Comparison of ENCODE assay signal across 1 cellular context in genomic region chr3:78668302-78668701, GRCh38.
TF ChIP-seq lines count a peak whose summit lies in the region.

No MANE protein-coding gene starts in this region.

TF ChIP-seq in HepG2, 621 proteins besides CTCF, POLR2A, EP300 and RAD21 (continued from another document and continues in another):
- TF ChIP-seq LRRFIP1 (CRISPR knock-in tag; conservative IDR thresholded peaks at IDR 0.05) = no peak
- peak; percentile 42 for TF ChIP-seq SKI (IDR thresholded peaks at IDR 0.05; ENCODE audit: partially characterized antibody)
- TF ChIP-seq, protein P1, sequence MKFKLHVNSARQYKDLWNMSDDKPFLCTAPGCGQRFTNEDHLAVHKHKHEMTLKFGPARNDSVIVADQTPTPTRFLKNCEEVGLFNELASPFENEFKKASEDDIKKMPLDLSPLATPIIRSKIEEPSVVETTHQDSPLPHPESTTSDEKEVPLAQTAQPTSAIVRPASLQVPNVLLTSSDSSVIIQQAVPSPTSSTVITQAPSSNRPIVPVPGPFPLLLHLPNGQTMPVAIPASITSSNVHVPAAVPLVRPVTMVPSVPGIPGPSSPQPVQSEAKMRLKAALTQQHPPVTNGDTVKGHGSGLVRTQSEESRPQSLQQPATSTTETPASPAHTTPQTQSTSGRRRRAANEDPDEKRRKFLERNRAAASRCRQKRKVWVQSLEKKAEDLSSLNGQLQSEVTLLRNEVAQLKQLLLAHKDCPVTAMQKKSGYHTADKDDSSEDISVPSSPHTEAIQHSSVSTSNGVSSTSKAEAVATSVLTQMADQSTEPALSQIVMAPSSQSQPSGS (CRISPR knock-in tag; IDR thresholded peaks at IDR 0.05) = peak; percentile 51; the same call in 1 of the 2 replicates
- TF ChIP-seq RBM22 (optimal IDR thresholded peaks at IDR 0.05; ENCODE audit: low read length) = no peak
- peak; percentile 36; the same call in 1 of the 2 replicates for TF ChIP-seq MIXL1 (CRISPR knock-in tag; IDR thresholded peaks at IDR 0.05)
- TF ChIP-seq NFKB2 (CRISPR knock-in tag; IDR thresholded peaks at IDR 0.05; ENCODE audit: borderline replicate concordance) = no peak
- TF ChIP-seq BORCS8-MEF2B (CRISPR knock-in tag; IDR thresholded peaks at IDR 0.05) = no peak
- TF ChIP-seq IRF2 (CRISPR knock-in tag; IDR thresholded peaks at IDR 0.05) = no peak
- TF ChIP-seq TCF7 (IDR thresholded peaks at IDR 0.05; ENCODE audit: low read depth) = peak; percentile 44; the same call in 1 of the 2 replicates
- TF ChIP-seq SAP130 (CRISPR knock-in tag; IDR thresholded peaks at IDR 0.05; ENCODE audit: low read depth) = peak; percentile 19; the same call in 1 of the 2 replicates
- TF ChIP-seq ZNF704 (CRISPR knock-in tag; IDR thresholded peaks at IDR 0.05; ENCODE audit: borderline replicate concordance) = no peak
- TF ChIP-seq, protein P2, sequence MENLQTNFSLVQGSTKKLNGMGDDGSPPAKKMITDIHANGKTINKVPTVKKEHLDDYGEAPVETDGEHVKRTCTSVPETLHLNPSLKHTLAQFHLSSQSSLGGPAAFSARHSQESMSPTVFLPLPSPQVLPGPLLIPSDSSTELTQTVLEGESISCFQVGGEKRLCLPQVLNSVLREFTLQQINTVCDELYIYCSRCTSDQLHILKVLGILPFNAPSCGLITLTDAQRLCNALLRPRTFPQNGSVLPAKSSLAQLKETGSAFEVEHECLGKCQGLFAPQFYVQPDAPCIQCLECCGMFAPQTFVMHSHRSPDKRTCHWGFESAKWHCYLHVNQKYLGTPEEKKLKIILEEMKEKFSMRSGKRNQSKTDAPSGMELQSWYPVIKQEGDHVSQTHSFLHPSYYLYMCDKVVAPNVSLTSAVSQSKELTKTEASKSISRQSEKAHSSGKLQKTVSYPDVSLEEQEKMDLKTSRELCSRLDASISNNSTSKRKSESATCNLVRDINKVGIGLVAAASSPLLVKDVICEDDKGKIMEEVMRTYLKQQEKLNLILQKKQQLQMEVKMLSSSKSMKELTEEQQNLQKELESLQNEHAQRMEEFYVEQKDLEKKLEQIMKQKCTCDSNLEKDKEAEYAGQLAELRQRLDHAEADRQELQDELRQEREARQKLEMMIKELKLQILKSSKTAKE (CRISPR knock-in tag; IDR thresholded peaks at IDR 0.05; ENCODE audit: borderline replicate concordance) = peak; percentile 63; the same call in 1 of the 2 replicates
- TF ChIP-seq HES4 (CRISPR knock-in tag; IDR thresholded peaks at IDR 0.05; ENCODE audit: borderline replicate concordance) = no peak
- no peak for TF ChIP-seq NFIB (CRISPR knock-in tag; IDR thresholded peaks at IDR 0.05; ENCODE audit: borderline replicate concordance)
- TF ChIP-seq ZBTB42 (CRISPR knock-in tag; IDR thresholded peaks at IDR 0.05) = no peak
- TF ChIP-seq PITX1 (CRISPR knock-in tag; IDR thresholded peaks at IDR 0.05) = no peak
- TF ChIP-seq, protein P3, sequence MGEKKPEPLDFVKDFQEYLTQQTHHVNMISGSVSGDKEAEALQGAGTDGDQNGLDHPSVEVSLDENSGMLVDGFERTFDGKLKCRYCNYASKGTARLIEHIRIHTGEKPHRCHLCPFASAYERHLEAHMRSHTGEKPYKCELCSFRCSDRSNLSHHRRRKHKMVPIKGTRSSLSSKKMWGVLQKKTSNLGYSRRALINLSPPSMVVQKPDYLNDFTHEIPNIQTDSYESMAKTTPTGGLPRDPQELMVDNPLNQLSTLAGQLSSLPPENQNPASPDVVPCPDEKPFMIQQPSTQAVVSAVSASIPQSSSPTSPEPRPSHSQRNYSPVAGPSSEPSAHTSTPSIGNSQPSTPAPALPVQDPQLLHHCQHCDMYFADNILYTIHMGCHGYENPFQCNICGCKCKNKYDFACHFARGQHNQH (CRISPR knock-in tag; IDR thresholded peaks at IDR 0.05) = no peak
- TF ChIP-seq ZNF564 (CRISPR knock-in tag; IDR thresholded peaks at IDR 0.05) = no peak
- TF ChIP-seq, protein P4, sequence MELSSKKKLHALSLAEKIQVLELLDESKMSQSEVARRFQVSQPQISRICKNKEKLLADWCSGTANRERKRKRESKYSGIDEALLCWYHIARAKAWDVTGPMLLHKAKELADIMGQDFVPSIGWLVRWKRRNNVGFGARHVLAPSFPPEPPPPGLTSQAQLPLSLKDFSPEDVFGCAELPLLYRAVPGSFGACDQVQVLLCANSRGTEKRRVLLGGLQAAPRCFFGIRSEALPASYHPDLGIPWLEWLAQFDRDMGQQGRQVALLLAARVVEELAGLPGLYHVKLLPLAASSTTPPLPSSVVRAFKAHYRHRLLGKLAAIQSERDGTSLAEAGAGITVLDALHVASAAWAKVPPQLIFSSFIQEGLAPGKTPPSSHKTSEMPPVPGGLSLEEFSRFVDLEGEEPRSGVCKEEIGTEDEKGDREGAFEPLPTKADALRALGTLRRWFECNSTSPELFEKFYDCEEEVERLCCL (CRISPR knock-in tag; IDR thresholded peaks at IDR 0.05; ENCODE audit: borderline replicate concordance) = no peak
- TF ChIP-seq ZMYM3 (CRISPR knock-in tag; IDR thresholded peaks at IDR 0.05) = no peak
- no peak for TF ChIP-seq ZNF883 (CRISPR knock-in tag; IDR thresholded peaks at IDR 0.05; ENCODE audit: not compliant biosample characterization)
- no peak for TF ChIP-seq ZNF552 (CRISPR knock-in tag; IDR thresholded peaks at IDR 0.05; ENCODE audit: borderline replicate concordance)
- TF ChIP-seq FOXP1 (IDR thresholded peaks at IDR 0.05) = 0 out of 2 replicates have a peak, but pooled peaks have one; percentile 30
- peak; percentile 91 for TF ChIP-seq FOXP1 (CRISPR knock-in tag; IDR thresholded peaks at IDR 0.05)
- TF ChIP-seq ZNF441 (CRISPR knock-in tag; IDR thresholded peaks at IDR 0.05; ENCODE audit: borderline replicate concordance) = no peak
- TF ChIP-seq, protein P5, sequence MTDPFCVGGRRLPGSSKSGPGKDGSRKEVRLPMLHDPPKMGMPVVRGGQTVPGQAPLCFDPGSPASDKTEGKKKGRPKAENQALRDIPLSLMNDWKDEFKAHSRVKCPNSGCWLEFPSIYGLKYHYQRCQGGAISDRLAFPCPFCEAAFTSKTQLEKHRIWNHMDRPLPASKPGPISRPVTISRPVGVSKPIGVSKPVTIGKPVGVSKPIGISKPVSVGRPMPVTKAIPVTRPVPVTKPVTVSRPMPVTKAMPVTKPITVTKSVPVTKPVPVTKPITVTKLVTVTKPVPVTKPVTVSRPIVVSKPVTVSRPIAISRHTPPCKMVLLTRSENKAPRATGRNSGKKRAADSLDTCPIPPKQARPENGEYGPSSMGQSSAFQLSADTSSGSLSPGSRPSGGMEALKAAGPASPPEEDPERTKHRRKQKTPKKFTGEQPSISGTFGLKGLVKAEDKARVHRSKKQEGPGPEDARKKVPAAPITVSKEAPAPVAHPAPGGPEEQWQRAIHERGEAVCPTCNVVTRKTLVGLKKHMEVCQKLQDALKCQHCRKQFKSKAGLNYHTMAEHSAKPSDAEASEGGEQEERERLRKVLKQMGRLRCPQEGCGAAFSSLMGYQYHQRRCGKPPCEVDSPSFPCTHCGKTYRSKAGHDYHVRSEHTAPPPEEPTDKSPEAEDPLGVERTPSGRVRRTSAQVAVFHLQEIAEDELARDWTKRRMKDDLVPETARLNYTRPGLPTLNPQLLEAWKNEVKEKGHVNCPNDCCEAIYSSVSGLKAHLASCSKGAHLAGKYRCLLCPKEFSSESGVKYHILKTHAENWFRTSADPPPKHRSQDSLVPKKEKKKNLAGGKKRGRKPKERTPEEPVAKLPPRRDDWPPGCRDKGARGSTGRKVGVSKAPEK (CRISPR knock-in tag; IDR thresholded peaks at IDR 0.05; ENCODE audit: borderline replicate concordance) = no peak
- TF ChIP-seq SMAD1 (CRISPR knock-in tag; IDR thresholded peaks at IDR 0.05; ENCODE audit: borderline replicate concordance, low read depth) = no peak
- no peak for TF ChIP-seq ZNF691 (CRISPR knock-in tag; IDR thresholded peaks at IDR 0.05; ENCODE audit: borderline replicate concordance, low read depth)
- peak; percentile 44; the same call in 1 of the 2 replicates for TF ChIP-seq REPIN1 (CRISPR knock-in tag; IDR thresholded peaks at IDR 0.05; ENCODE audit: borderline replicate concordance, low read depth)
- TF ChIP-seq ZFP90 (CRISPR knock-in tag; IDR thresholded peaks at IDR 0.05; ENCODE audit: borderline replicate concordance) = no peak
- peak; percentile 53; the same call in 1 of the 2 replicates for TF ChIP-seq THAP11 (CRISPR knock-in tag; IDR thresholded peaks at IDR 0.05)
- no peak for TF ChIP-seq PRPF4 (IDR thresholded peaks at IDR 0.05; ENCODE audit: low read depth, low read length, poor library complexity, severe bottlenecking)
- TF ChIP-seq GATAD2A (CRISPR knock-in tag; IDR thresholded peaks at IDR 0.05) = peak; percentile 93
- no peak for TF ChIP-seq AKAP8 (CRISPR knock-in tag; IDR thresholded peaks at IDR 0.05)
- 0 out of 2 replicates have a peak, but pooled peaks have one; percentile 29 for TF ChIP-seq KDM1A (CRISPR knock-in tag; IDR thresholded peaks at IDR 0.05)
- TF ChIP-seq ZNF878 (CRISPR knock-in tag; IDR thresholded peaks at IDR 0.05) = no peak
- TF ChIP-seq, protein P6, sequence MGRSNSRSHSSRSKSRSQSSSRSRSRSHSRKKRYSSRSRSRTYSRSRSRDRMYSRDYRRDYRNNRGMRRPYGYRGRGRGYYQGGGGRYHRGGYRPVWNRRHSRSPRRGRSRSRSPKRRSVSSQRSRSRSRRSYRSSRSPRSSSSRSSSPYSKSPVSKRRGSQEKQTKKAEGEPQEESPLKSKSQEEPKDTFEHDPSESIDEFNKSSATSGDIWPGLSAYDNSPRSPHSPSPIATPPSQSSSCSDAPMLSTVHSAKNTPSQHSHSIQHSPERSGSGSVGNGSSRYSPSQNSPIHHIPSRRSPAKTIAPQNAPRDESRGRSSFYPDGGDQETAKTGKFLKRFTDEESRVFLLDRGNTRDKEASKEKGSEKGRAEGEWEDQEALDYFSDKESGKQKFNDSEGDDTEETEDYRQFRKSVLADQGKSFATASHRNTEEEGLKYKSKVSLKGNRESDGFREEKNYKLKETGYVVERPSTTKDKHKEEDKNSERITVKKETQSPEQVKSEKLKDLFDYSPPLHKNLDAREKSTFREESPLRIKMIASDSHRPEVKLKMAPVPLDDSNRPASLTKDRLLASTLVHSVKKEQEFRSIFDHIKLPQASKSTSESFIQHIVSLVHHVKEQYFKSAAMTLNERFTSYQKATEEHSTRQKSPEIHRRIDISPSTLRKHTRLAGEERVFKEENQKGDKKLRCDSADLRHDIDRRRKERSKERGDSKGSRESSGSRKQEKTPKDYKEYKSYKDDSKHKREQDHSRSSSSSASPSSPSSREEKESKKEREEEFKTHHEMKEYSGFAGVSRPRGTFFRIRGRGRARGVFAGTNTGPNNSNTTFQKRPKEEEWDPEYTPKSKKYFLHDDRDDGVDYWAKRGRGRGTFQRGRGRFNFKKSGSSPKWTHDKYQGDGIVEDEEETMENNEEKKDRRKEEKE (IDR thresholded peaks at IDR 0.05) = no peak
- TF ChIP-seq, protein P7, sequence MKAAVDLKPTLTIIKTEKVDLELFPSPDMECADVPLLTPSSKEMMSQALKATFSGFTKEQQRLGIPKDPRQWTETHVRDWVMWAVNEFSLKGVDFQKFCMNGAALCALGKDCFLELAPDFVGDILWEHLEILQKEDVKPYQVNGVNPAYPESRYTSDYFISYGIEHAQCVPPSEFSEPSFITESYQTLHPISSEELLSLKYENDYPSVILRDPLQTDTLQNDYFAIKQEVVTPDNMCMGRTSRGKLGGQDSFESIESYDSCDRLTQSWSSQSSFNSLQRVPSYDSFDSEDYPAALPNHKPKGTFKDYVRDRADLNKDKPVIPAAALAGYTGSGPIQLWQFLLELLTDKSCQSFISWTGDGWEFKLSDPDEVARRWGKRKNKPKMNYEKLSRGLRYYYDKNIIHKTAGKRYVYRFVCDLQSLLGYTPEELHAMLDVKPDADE (CRISPR knock-in tag; IDR thresholded peaks at IDR 0.05) = no peak
